ENCODE assay signal across 26 cellular contexts in genomic region chr4:186691396-186691795, GRCh38. TPM values are rescaled to one million over a fixed set of nuclear protein-coding genes. Genes with fewer than 3 reads are reported as not detected.
"Had no signal": no experiment of that assay in that cellular context is flagged by ENCODE, and none has a peak within 500 bp of the region (broad histone marks: within the 10 kb centered on the region; RNA-seq: fewer than 3 reads in every experiment).

No MANE protein-coding gene starts in this region.

- H3K36me3 ChIP-seq: left ventricle myocardium inferior, neutrophil, ovary, right atrium auricular region, suprapubic skin, thoracic aorta, upper lobe of right lung had no signal

- H3K4me3 ChIP-seq: left ventricle myocardium inferior, mucosa of descending colon, ovary, right atrium auricular region, skin epidermis, suprapubic skin, thoracic aorta, tibial artery, upper lobe of right lung had no signal

- DNase-seq: hypothalamus; islet precursor cell; left ventricle myocardium inferior; midbrain; mucosa of descending colon; naive thymus-derived CD4-positive, alpha-beta T cell; occipital lobe; ovary; stimulated activated CD4-positive, alpha-beta T cell treated with anti-CD3 and anti-CD28 coated beads, Interleukin-12 subunit alpha, Interleukin-12 subunit beta, amount 100 ng/mL, for 4 hours; stimulated activated CD4-positive, alpha-beta T cell treated with anti-CD3 and anti-CD28 coated beads, Interleukin-4, amount 100 ng/mL, for 24 hours; stimulated activated naive CD4-positive, alpha-beta T cell; tibial artery; trophoblast cell; upper lobe of right lung had no signal

- H3K27ac Mint-ChIP-seq: memory B cell; naive thymus-derived CD4-positive, alpha-beta T cell; natural killer cell treated with Interleukin-12 subunit alpha and Interleukin-12 subunit beta and Interleukin-15 and Interleukin-18, amount 100 ng/mL, for 72 hours; progenitor cell of endocrine pancreas; stimulated activated effector memory CD8-positive, alpha-beta T cell treated with anti-CD3 and anti-CD28 coated beads, Interleukin-12 subunit alpha, Interleukin-12 subunit beta, amount 100 ng/mL, for 72 hours; stimulated activated naive CD8-positive, alpha-beta T cell treated with anti-CD3 and anti-CD28 coated beads, Interleukin-15, Interleukin-2, amounts not matched to agents 100 ng/mL and 50 ng/mL, for 24 hours had no signal

- H3K36me3 Mint-ChIP-seq: memory B cell; naive thymus-derived CD4-positive, alpha-beta T cell; stimulated activated effector memory CD8-positive, alpha-beta T cell treated with anti-CD3 and anti-CD28 coated beads, Interleukin-12 subunit alpha, Interleukin-12 subunit beta, amount 100 ng/mL, for 72 hours had no signal

- H3K9me3 ChIP-seq: left ventricle myocardium inferior, mucosa of descending colon, neutrophil, ovary, right atrium auricular region, suprapubic skin, thoracic aorta, tibial artery, upper lobe of right lung had no signal

- H3K4me1 Mint-ChIP-seq: memory B cell; naive thymus-derived CD4-positive, alpha-beta T cell; stimulated activated effector memory CD8-positive, alpha-beta T cell treated with anti-CD3 and anti-CD28 coated beads, Interleukin-12 subunit alpha, Interleukin-12 subunit beta, amount 100 ng/mL, for 72 hours had no signal

- H3K4me3 Mint-ChIP-seq: memory B cell; naive thymus-derived CD4-positive, alpha-beta T cell; natural killer cell treated with Interleukin-12 subunit alpha and Interleukin-12 subunit beta and Interleukin-15 and Interleukin-18, amount 100 ng/mL, for 72 hours; neural crest cell; stimulated activated effector memory CD8-positive, alpha-beta T cell treated with anti-CD3 and anti-CD28 coated beads, Interleukin-12 subunit alpha, Interleukin-12 subunit beta, amount 100 ng/mL, for 72 hours; stimulated activated naive CD8-positive, alpha-beta T cell treated with anti-CD3 and anti-CD28 coated beads, Interleukin-15, Interleukin-2, amounts not matched to agents 100 ng/mL and 50 ng/mL, for 24 hours had no signal

- H3K27me3 ChIP-seq: neutrophil, ovary, right atrium auricular region, suprapubic skin, tibial artery, upper lobe of right lung had no signal

- H3K27me3 Mint-ChIP-seq: natural killer cell treated with Interleukin-12 subunit alpha and Interleukin-12 subunit beta and Interleukin-15 and Interleukin-18, amount 100 ng/mL, for 72 hours; progenitor cell of endocrine pancreas had no signal

- H3K27ac ChIP-seq: left ventricle myocardium inferior, neutrophil, ovary, right atrium auricular region, skin epidermis, suprapubic skin, thoracic aorta, tibial artery, upper lobe of right lung had no signal

- ATAC-seq: mucosa of descending colon; naive thymus-derived CD4-positive, alpha-beta T cell; natural killer cell treated with Interleukin-12 subunit alpha and Interleukin-12 subunit beta and Interleukin-15 and Interleukin-18, amount 100 ng/mL, for 72 hours; sciatic nerve; stimulated activated effector memory CD8-positive, alpha-beta T cell treated with anti-CD3 and anti-CD28 coated beads, Interleukin-12 subunit alpha, Interleukin-12 subunit beta, amount 100 ng/mL, for 72 hours; upper lobe of right lung had no signal

RNA-seq across cellular contexts. Expression of gene FAT1, which starts 32.3 kb away (rescaled TPM):
- total RNA-seq: natural killer cell treated with Interleukin-12 subunit alpha and Interleukin-12 subunit beta and Interleukin-15 and Interleukin-18, amount 100 ng/mL, for 72 hours had no signal
